In genomic region chr14:69039287-69039628, GRCh38 we compare ENCODE assay signal across 11 cellular contexts.
DNase-seq lines count a peak whose midpoint lies in the region; ATAC-seq, FAIRE-seq and TF ChIP-seq lines count a peak whose summit lies in the region.
"Had no signal": no experiment of that assay in that cellular context is flagged by ENCODE, and none has a peak within 500 bp of the region (broad histone marks: within the 10 kb centered on the region; RNA-seq: fewer than 3 reads in every experiment).

No MANE protein-coding gene starts in this region.

- ATAC-seq in GM21619 (IDR thresholded peaks at IDR 0.05; ENCODE audit: unreplicated experiment): no peak
- ATAC-seq in natural killer cell: no peak

- H3K4me3 ChIP-seq in ascending aorta (no peak overlapping the region), hepatocyte (no peak overlapping the region), tibial artery (no peak overlapping the region)

- intact Hi-C loops in ascending aorta (cut with DNase I): loop anchor here (5.0 kb wide), 1 partner anchor 127 kb away; no protein-coding TSS in a partner anchor
- intact Hi-C loops in tibial artery (cut with DNase I; ENCODE audit: low total_unique reads): loop anchor here (2.0 kb wide), 1 partner anchor 58 kb away; no protein-coding TSS in a partner anchor
- intact Hi-C loops in natural killer cell (cut with micrococcal nuclease): no loop called here

- no peak overlapping the region for H3K4me2 ChIP-seq in hepatocyte

- H3K4me1 Mint-ChIP-seq in natural killer cell: peaks cover 9 to 20% of the 10 kb centered on the region in 2 donors

- no peaks in the 10 kb centered on the region for H3K9me3 Mint-ChIP-seq in natural killer cell

- H4K20me1 ChIP-seq in hepatocyte (ENCODE audit: insufficient read depth, poor library complexity, severe bottlenecking): no peaks in the 10 kb centered on the region

- H3K9me3 ChIP-seq in ascending aorta (no peaks in the 10 kb centered on the region), hepatocyte (ENCODE audit: low read depth) (no peaks in the 10 kb centered on the region), tibial artery (no peaks in the 10 kb centered on the region)

- DNase-seq in HTR-8/SVneo (ENCODE audit: insufficient read length, low spot score): peak; percentile 94
- no peak for DNase-seq in ascending aorta (ENCODE audit: low spot score in 2 of 2)
- no peak for DNase-seq in hepatocyte (ENCODE audit: low spot score)
- DNase-seq in tibial artery: no peak
- DNase-seq in effector CD4-positive, alpha-beta T cell: no peak
- DNase-seq in natural killer cell: no peak
- DNase-seq: MV-4-11; NCI-H774; stimulated activated naive CD4-positive, alpha-beta T cell treated with Interleukin-2 at 50 U/mL for 16 hours had no signal

- H3K4me3 Mint-ChIP-seq in natural killer cell: no peak overlapping the region

- H2AFZ ChIP-seq in hepatocyte: no peak overlapping the region

- H3K27me3 ChIP-seq in ascending aorta: no peaks in the 10 kb centered on the region
- H3K27me3 ChIP-seq in hepatocyte: no peaks in the 10 kb centered on the region
- H3K27me3 ChIP-seq in tibial artery: no peaks in the 10 kb centered on the region

- peak overlapping the region; percentile 92 to 95 for H3K27ac ChIP-seq in ascending aorta
- H3K27ac ChIP-seq in hepatocyte: peak overlapping the region; percentile 50
- H3K27ac ChIP-seq in tibial artery: peak overlapping the region; percentile 87 to 91

- peak; percentile 97 for FAIRE-seq in HTR-8/SVneo (lab: Jason Lieb, UNC)
- FAIRE-seq: G401.6 had no signal

- no peaks in the 10 kb centered on the region for H3K36me3 Mint-ChIP-seq in natural killer cell

- no peak overlapping the region for H3K27ac Mint-ChIP-seq in natural killer cell

- H3K36me3 ChIP-seq in ascending aorta (no peaks in the 10 kb centered on the region), hepatocyte (replicated peaks; ENCODE audit: insufficient read depth, low read depth) (no peaks in the 10 kb centered on the region), tibial artery (no peaks in the 10 kb centered on the region)

- TF ChIP-seq CTCF in ascending aorta (IDR thresholded peaks at IDR 0.05) (no peak), hepatocyte (IDR thresholded peaks at IDR 0.05; ENCODE audit: poor library complexity) (no peak), tibial artery (IDR thresholded peaks at IDR 0.05) (no peak), natural killer cell (IDR thresholded peaks at IDR 0.05) (no peak)

- H3K27me3 Mint-ChIP-seq in natural killer cell (ENCODE audit: low read depth in 2 of 2): peaks cover 20 to 30% of the 10 kb centered on the region in 2 donors

- H3K9me2 ChIP-seq in hepatocyte (replicated peaks; ENCODE audit: insufficient read depth): no peaks in the 10 kb centered on the region

- no peaks in the 10 kb centered on the region for H3K79me2 ChIP-seq in hepatocyte

- H3K4me1 ChIP-seq in ascending aorta: peaks cover 23 to 67% of the 10 kb centered on the region in 2 donors
- H3K4me1 ChIP-seq in hepatocyte (ENCODE audit: insufficient read depth): peaks cover 26% of the 10 kb centered on the region
- peaks cover 4 to 85% (median 52%) of the 10 kb centered on the region in 4 donors for H3K4me1 ChIP-seq in tibial artery
